ENCODE assay signal across 22 cellular contexts in the genomic region with DNA sequence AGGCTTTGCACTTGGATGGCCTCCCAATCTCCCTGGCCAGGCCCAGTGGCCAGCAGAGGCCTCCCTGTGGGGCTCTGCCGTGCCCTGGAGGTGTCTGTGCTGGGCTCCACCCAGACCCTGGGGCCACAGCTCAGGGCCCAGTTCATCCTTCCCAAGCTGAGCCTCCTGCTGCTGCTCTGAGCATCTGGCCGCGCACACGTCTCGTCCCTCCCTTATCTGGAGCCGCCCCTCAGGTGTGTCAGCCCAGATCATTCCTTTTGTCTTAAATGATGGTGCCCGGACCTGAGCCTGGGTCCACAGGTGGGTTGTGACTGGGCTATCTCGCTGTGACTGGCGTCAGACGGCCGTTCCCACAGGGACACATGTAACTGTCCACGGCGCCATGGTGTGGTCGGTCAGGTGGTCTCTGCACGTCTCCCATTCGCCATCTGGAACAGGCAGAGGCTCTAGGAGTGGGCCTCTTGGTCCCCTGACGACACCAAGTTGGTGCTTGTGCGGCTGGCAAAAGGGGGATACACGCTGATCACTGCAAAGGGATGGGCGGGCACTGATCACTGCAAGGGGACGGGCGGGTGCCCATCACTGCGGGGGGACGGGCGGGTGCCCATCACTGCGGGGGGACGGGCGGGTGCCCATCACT.
"Had no signal": no experiment of that assay in that cellular context is flagged by ENCODE, and none has a peak within 500 bp of the region (broad histone marks: within the 10 kb centered on the region; RNA-seq: fewer than 3 reads in every experiment).

No MANE protein-coding gene starts in this region.

- H3K9me3 Mint-ChIP-seq: activated CD8-positive, alpha-beta T cell treated with anti-CD3 and anti-CD28 coated beads for 36 hours; activated naive CD4-positive, alpha-beta T cell treated with anti-CD3 and anti-CD28 coated beads, Interleukin-2, amount 10 ng/mL, durations not matched to agents 7 days and 5 days; activated naive CD8-positive, alpha-beta T cell treated with anti-CD3 and anti-CD28 coated beads for 36 hours; activated T-cell treated with anti-CD3 and anti-CD28 coated beads, Interleukin-2, amount 50 U/mL, for 72 hours; activated T-helper 2 cell treated with anti-CD3 and anti-CD28 coated beads, Interferon-gamma antibody, Interleukin-2, Interleukin-4, amounts not matched to agents 10 μg/mL and 5 μg/mL and 100 μg/mL, durations not matched to agents 14 hours and 24 hours and 36 hours; T-helper 1 cell treated with Interleukin-12 subunit alpha and Interleukin-12 subunit beta and Interleukin-4 antibody, amounts not matched to agents 30 μg/mL and 1 μg/mL, for 36 hours had no signal

- H3K27me3 ChIP-seq: brain microvascular endothelial cell had no signal

- H3K4me1 Mint-ChIP-seq: activated naive CD4-positive, alpha-beta T cell treated with anti-CD3 and anti-CD28 coated beads, Interleukin-2, amount 10 ng/mL, durations not matched to agents 7 days and 5 days had no signal

- H3K27ac ChIP-seq: brain microvascular endothelial cell had no signal

- DNase-seq: activated CD4-positive, alpha-beta T cell treated with anti-CD3 and anti-CD28 coated beads for 4 hours; activated CD8-positive, alpha-beta memory T cell treated with anti-CD3 and anti-CD28 coated beads, Interleukin-2, amount 50 U/mL, for 4 hours; activated CD8-positive, alpha-beta T cell treated with anti-CD3 and anti-CD28 coated beads for 36 hours; activated gamma-delta T cell treated with Interleukin-2 at 50 U/mL for 16 hours; activated naive CD4-positive, alpha-beta T cell treated with anti-CD3 and anti-CD28 coated beads, Interleukin-2, amount 10 ng/mL, durations not matched to agents 7 days and 5 days; activated naive CD8-positive, alpha-beta T cell treated with anti-CD3 and anti-CD28 coated beads for 36 hours; activated T-cell treated with anti-CD3 and anti-CD28 coated beads, Interleukin-2, amount 50 U/mL, for 72 hours; brain microvascular endothelial cell; KBM-7; NCI-H1048; NCI-H146; NCI-H187 treated with DMSO at 0.1 percent for 48 hours; NCI-H2081 treated with DMSO at 0.1 percent for 48 hours; NCI-H446; NCI-H524 treated with DMSO at 0.1 percent for 48 hours; NCI-H748 treated with DMSO at 0.1 percent for 48 hours; PC-3; SHP77 treated with DMSO at 0.1 percent for 48 hours had no signal

- H3K27ac Mint-ChIP-seq: activated CD8-positive, alpha-beta T cell treated with anti-CD3 and anti-CD28 coated beads for 36 hours; activated naive CD4-positive, alpha-beta T cell treated with anti-CD3 and anti-CD28 coated beads, Interleukin-2, amount 10 ng/mL, durations not matched to agents 7 days and 5 days; activated naive CD8-positive, alpha-beta T cell treated with anti-CD3 and anti-CD28 coated beads for 36 hours; activated T-cell treated with anti-CD3 and anti-CD28 coated beads, Interleukin-2, amount 50 U/mL, for 72 hours; activated T-helper 2 cell treated with anti-CD3 and anti-CD28 coated beads, Interferon-gamma antibody, Interleukin-2, Interleukin-4, amounts not matched to agents 10 μg/mL and 5 μg/mL and 100 μg/mL, durations not matched to agents 14 hours and 24 hours and 36 hours; T-helper 1 cell treated with Interleukin-12 subunit alpha and Interleukin-12 subunit beta and Interleukin-4 antibody, amounts not matched to agents 30 μg/mL and 1 μg/mL, for 36 hours had no signal

- H3K27me3 Mint-ChIP-seq: activated CD8-positive, alpha-beta T cell treated with anti-CD3 and anti-CD28 coated beads for 36 hours; activated naive CD4-positive, alpha-beta T cell treated with anti-CD3 and anti-CD28 coated beads, Interleukin-2, amount 10 ng/mL, durations not matched to agents 7 days and 5 days; activated naive CD8-positive, alpha-beta T cell treated with anti-CD3 and anti-CD28 coated beads for 36 hours had no signal

- FAIRE-seq: RCC 7860 had no signal

- H3K4me3 Mint-ChIP-seq: activated CD8-positive, alpha-beta T cell treated with anti-CD3 and anti-CD28 coated beads for 36 hours; activated naive CD4-positive, alpha-beta T cell treated with anti-CD3 and anti-CD28 coated beads, Interleukin-2, amount 10 ng/mL, durations not matched to agents 7 days and 5 days; activated naive CD8-positive, alpha-beta T cell treated with anti-CD3 and anti-CD28 coated beads for 36 hours; activated T-cell treated with anti-CD3 and anti-CD28 coated beads, Interleukin-2, amount 50 U/mL, for 72 hours; T-helper 1 cell treated with Interleukin-12 subunit alpha and Interleukin-12 subunit beta and Interleukin-4 antibody, amounts not matched to agents 30 μg/mL and 1 μg/mL, for 36 hours had no signal

- ATAC-seq: activated CD4-positive, CD25-positive, alpha-beta regulatory T cell treated with anti-CD3 and anti-CD28 coated beads, Interleukin-2, amount 50 U/mL, for 24 hours; activated CD8-positive, alpha-beta T cell treated with anti-CD3 and anti-CD28 coated beads for 36 hours; activated T-cell treated with anti-CD3 and anti-CD28 coated beads, Interleukin-2, amount 50 U/mL, for 72 hours; PC-3 had no signal
